15 cellular contexts compared by ENCODE assay signal in the genomic region with DNA sequence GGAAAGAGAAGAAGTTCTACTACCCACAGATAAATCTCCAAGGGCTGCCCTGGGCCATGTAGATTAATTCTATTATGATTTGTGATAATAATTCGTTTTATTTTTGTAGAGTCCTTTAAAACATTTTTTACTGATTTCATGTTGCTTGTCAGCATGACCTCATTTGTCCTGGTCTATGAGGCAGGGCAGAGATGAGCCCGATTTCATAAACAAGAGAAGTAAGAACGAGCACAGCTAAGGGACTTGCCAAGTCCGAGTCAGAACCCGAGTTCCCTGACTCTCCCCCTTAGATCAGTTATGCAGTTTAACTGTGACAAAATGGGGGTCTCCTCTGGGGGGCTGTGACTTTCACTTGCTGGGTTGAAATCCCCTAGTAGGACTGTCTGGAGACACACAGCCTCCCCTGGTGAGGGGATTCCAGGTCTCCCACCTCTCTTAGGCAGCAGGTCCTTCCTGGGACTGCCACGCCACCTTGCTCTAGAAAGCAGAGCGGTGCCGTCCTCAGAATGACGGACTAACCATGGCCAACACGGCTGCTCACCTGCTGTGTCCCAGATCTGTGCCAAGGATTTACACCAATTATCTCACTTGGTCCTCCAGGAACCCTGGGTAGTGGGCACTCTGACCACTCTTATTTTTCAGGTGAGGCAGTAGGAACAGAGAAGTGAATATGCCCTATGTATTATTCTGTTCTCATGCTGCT. TPM values are rescaled to one million over a fixed set of nuclear protein-coding genes. Genes with fewer than 3 reads are reported as not detected.
A peak's percentile ranks its signal among the peaks of the same experiment; 100 is the strongest.
DNase-seq lines count a peak whose midpoint lies in the region; ATAC-seq and TF ChIP-seq lines count a peak whose summit lies in the region.
"Had no signal": no experiment of that assay in that cellular context is flagged by ENCODE, and none has a peak within 500 bp of the region (broad histone marks: within the 10 kb centered on the region; RNA-seq: fewer than 3 reads in every experiment).

No MANE protein-coding gene starts in this region.

- ATAC-seq in GM21717 (IDR thresholded peaks at IDR 0.05; ENCODE audit: unreplicated experiment) = no peak
- ATAC-seq in HG03378 (IDR thresholded peaks at IDR 0.05; ENCODE audit: unreplicated experiment) = no peak

- DNase-seq in AG08395 (ENCODE audit: low spot score) = peak; percentile 40
- peak; percentile 28 to 62 for DNase-seq in foreskin fibroblast
- no peak for DNase-seq in NCI-H1436 treated with DMSO at 0.1 percent for 48 hours (lab: John Stamatoyannopoulos, UW)
- DNase-seq in GDM1 (lab: John Stamatoyannopoulos, UW) = no peak
- DNase-seq: activated CD4-positive, alpha-beta memory T cell treated with anti-CD3 and anti-CD28 coated beads for 36 hours; dermis blood vessel endothelial cell; DMS79; KG1; mesendoderm; PC-9 had no signal

- H2AFZ ChIP-seq in parathyroid adenoma = peak overlapping the region; percentile 28
- H2AFZ ChIP-seq: hepatocyte, PC-9 had no signal

- H3K9ac ChIP-seq in parathyroid adenoma = no peak overlapping the region

- H3K27ac ChIP-seq in adipose tissue (ENCODE audit: low read depth, low read length) (peak overlapping the region; percentile 55), parathyroid adenoma (peak overlapping the region; percentile 30)
- H3K27ac ChIP-seq: hepatocyte, PC-9 had no signal

- no peaks in the 10 kb centered on the region for H3K79me2 ChIP-seq in parathyroid adenoma
- H3K79me2 ChIP-seq: hepatocyte had no signal

- no peaks in the 10 kb centered on the region for H3K4me1 ChIP-seq in parathyroid adenoma

- H3K36me3 ChIP-seq in parathyroid adenoma (ENCODE audit: control insufficient read depth, insufficient read depth, low read length) = no peaks in the 10 kb centered on the region

- TF ChIP-seq CTCF in foreskin fibroblast (IDR thresholded peaks at IDR 0.05; ENCODE audit: low read depth, low read length) (no peak), parathyroid adenoma (IDR thresholded peaks at IDR 0.05) (no peak)

- H3K27me3 ChIP-seq in parathyroid adenoma (ENCODE audit: control insufficient read depth, insufficient read depth, low read length) = no peaks in the 10 kb centered on the region
- H3K27me3 ChIP-seq: hepatocyte had no signal

- no peaks in the 10 kb centered on the region for H3K9me3 ChIP-seq in parathyroid adenoma (ENCODE audit: control insufficient read depth, low read length)

- H3K4me3 ChIP-seq in foreskin fibroblast (ENCODE audit: low read depth in 1 of 2, low read length in 2 of 2) (no peak overlapping the region), parathyroid adenoma (ENCODE audit: low read depth, low read length) (no peak overlapping the region)
- H3K4me3 ChIP-seq: hepatocyte, PC-9 had no signal

- H3K4me2 ChIP-seq in parathyroid adenoma (ENCODE audit: low read length) = no peak overlapping the region
- H3K4me2 ChIP-seq: hepatocyte, PC-9 had no signal

- WGBS in adipose tissue, 3 donors = 65 to 74% (median 72%) methylated on average over 10 of the region's 10 CpGs

RNA-seq across cellular contexts. Expression of a gene that starts 31.0 kb away (rescaled TPM):
- polyA plus RNA-seq in adipose tissue = 10 to 100 TPM; 11.2 to 32.3 (median 18.6) TPM

Comparison
In these comparisons a context has a peak if more than half of its experiments do, and no peak if none do; other contexts are left out.
1. DNase-seq: peak in AG08395 (single experiment) and foreskin fibroblast (2 of 2); none in NCI-H1436 treated with DMSO at 0.1 percent for 48 hours (single experiment) and GDM1 (single experiment).